Comparison of ENCODE assay signal across 24 cellular contexts in the genomic region with DNA sequence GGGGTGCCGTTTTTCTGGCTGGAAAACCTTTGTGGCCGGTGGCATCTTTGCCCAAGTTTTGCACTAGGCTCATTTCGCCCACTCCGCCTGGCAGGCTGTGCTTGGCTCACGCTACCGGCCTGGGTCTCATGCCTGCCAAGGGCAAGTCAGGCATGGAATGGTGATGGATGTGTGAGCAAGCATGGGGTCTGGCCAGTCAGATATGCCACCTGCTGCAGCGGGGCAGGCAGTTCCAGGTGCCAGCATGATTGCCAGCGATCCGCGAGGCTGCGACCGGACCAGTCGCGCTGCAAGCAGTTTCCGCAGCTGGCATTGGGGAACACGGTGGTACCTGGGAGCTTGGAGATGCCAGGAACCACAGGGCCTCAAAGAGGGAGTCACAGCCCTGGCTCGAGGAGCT.
"Had no signal": no experiment of that assay in that cellular context is flagged by ENCODE, and none has a peak within 500 bp of the region (broad histone marks: within the 10 kb centered on the region; RNA-seq: fewer than 3 reads in every experiment).

No MANE protein-coding gene starts in this region.

- H3K27ac ChIP-seq: coronary artery, foreskin keratinocyte, hepatocyte, left ventricle myocardium inferior, lower lobe of right lung, pancreas, prostate gland, spleen, thoracic aorta, transverse colon had no signal

- ATAC-seq: foreskin keratinocyte; left cardiac atrium; lower lobe of right lung; naive thymus-derived CD8-positive, alpha-beta T cell; pancreas; sciatic nerve; stimulated activated naive B cell treated with anti-CD40 and anti-IgM and Interleukin-4, amounts not matched to agents 10 μg/mL and 1 μg/mL and 100 μg/mL, for 72 hours; stimulated activated naive CD8-positive, alpha-beta T cell treated with anti-CD3 and anti-CD28 coated beads, Interleukin-15, amount 100 ng/mL, for 72 hours had no signal

- DNase-seq: effector CD4-positive, alpha-beta T cell; endodermal cell; erythroblast; foreskin keratinocyte; kidney; left cardiac atrium; left ventricle myocardium inferior; lower lobe of right lung; naive thymus-derived CD8-positive, alpha-beta T cell; pancreas; retina; spleen; stimulated activated CD4-positive, alpha-beta T cell treated with anti-CD3 and anti-CD28 coated beads, Interleukin-15, amount 100 ng/mL, for 24 hours; stimulated activated CD4-positive, alpha-beta T cell treated with anti-CD3 and anti-CD28 coated beads, Interleukin-1b, Interleukin-23, amount 100 ng/mL, for 48 hours; stimulated activated CD4-positive, alpha-beta T cell treated with anti-CD3 and anti-CD28 coated beads, Interleukin-4, amount 100 ng/mL, for 24 hours; stimulated activated naive B cell treated with anti-CD40 and anti-IgM and Interleukin-4, amounts not matched to agents 10 μg/mL and 1 μg/mL and 100 μg/mL, for 72 hours; stimulated activated naive CD8-positive, alpha-beta T cell treated with anti-CD3 and anti-CD28 coated beads, Interleukin-15, amount 100 ng/mL, for 72 hours; transverse colon had no signal

- H3K4me1 ChIP-seq: left ventricle myocardium inferior, lower lobe of right lung, pancreas, prostate gland, spleen, transverse colon had no signal

- H3K4me3 Mint-ChIP-seq: endodermal cell; naive thymus-derived CD8-positive, alpha-beta T cell; stimulated activated naive B cell treated with anti-CD40 and anti-IgM and Interleukin-4, amounts not matched to agents 10 μg/mL and 1 μg/mL and 100 μg/mL, for 72 hours; stimulated activated naive CD8-positive, alpha-beta T cell treated with anti-CD3 and anti-CD28 coated beads, Interleukin-15, amount 100 ng/mL, for 72 hours had no signal

- H3K9me3 ChIP-seq: pancreas, prostate gland, thoracic aorta had no signal

- H3K4me2 ChIP-seq: hepatocyte had no signal

- H3K27ac Mint-ChIP-seq: naive thymus-derived CD8-positive, alpha-beta T cell; stimulated activated naive B cell treated with anti-CD40 and anti-IgM and Interleukin-4, amounts not matched to agents 10 μg/mL and 1 μg/mL and 100 μg/mL, for 72 hours; stimulated activated naive CD8-positive, alpha-beta T cell treated with anti-CD3 and anti-CD28 coated beads, Interleukin-15, amount 100 ng/mL, for 72 hours had no signal

- H3K4me3 ChIP-seq: coronary artery, hepatocyte, left ventricle myocardium inferior, lower lobe of right lung, pancreas, prostate gland, spleen, thoracic aorta, transverse colon had no signal

- H3K4me1 Mint-ChIP-seq: stimulated activated naive CD8-positive, alpha-beta T cell treated with anti-CD3 and anti-CD28 coated beads, Interleukin-15, amount 100 ng/mL, for 72 hours had no signal

- FAIRE-seq: endothelial cell of umbilical vein, kidney, pancreas had no signal

- H2AFZ ChIP-seq: hepatocyte had no signal

- H3K36me3 ChIP-seq: pancreas, prostate gland had no signal

- H3K27me3 ChIP-seq: foreskin keratinocyte, hepatocyte, pancreas, spleen, transverse colon had no signal

- H3K27me3 Mint-ChIP-seq: naive thymus-derived CD8-positive, alpha-beta T cell; stimulated activated naive B cell treated with anti-CD40 and anti-IgM and Interleukin-4, amounts not matched to agents 10 μg/mL and 1 μg/mL and 100 μg/mL, for 72 hours; stimulated activated naive CD8-positive, alpha-beta T cell treated with anti-CD3 and anti-CD28 coated beads, Interleukin-15, amount 100 ng/mL, for 72 hours had no signal
